ENCODE assay signal across 24 cellular contexts in the genomic region with DNA sequence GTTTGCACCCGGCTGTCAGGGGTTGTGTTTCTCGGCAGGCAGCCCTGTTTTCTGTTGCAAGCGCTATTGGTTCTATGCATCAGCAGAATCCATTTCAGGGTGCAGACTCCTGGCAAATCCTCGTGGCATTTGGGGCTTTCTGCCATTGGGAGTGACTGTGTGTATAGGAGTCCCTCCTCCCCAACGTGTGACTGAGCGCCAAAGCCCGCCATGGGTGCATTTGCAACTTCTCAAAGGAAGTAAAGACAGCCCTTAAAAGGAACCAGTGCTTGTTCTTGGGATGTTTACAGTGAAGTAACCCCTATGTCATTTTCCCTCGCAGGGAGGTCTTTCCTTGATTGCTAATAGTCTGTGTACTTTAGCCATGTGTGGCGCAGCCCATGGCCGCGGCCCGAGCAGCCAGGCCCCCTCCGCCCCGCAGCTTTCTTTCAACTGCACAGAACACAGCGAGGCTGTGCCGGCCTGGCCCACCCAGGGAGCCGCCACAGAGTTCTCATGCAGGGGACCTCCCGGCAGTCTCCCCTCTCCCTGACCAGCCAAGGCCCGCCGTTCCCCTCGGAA.
DNase-seq lines count a peak whose midpoint lies in the region; ATAC-seq and TF ChIP-seq lines count a peak whose summit lies in the region.
"Had no signal": no experiment of that assay in that cellular context is flagged by ENCODE, and none has a peak within 500 bp of the region (broad histone marks: within the 10 kb centered on the region; RNA-seq: fewer than 3 reads in every experiment).

No MANE protein-coding gene starts in this region.

- TF ChIP-seq CTCF in fibroblast of villous mesenchyme (IDR thresholded peaks at IDR 0.05; ENCODE audit: insufficient read depth, low read depth, low read length) (no peak), nephron progenitor cell (IDR thresholded peaks at IDR 0.05) (no peak), Caco-2 (IDR thresholded peaks at IDR 0.05; ENCODE audit: insufficient read depth in 1 of 2, low read depth in 1 of 2, low read length in 1 of 2, severe bottlenecking in 1 of 2, unreplicated experiment in 1 of 2) (no peak), omental fat pad (IDR thresholded peaks at IDR 0.05) (no peak)

- H3K27ac ChIP-seq in urinary bladder (ENCODE audit: low read depth) = peak overlapping the region; percentile 48
- H3K27ac ChIP-seq: parathyroid adenoma, RWPE1, VCaP had no signal

- WGBS in urinary bladder = 46% methylated on average over 21 of the region's 21 CpGs

- no peak overlapping the region for H3K4me3 ChIP-seq in fibroblast of villous mesenchyme (ENCODE audit: low read depth, low read length)
- no peak overlapping the region for H3K4me3 ChIP-seq in urinary bladder (ENCODE audit: low read depth, low read length)
- no peak overlapping the region for H3K4me3 ChIP-seq in Caco-2 (ENCODE audit: low read depth, low read length)

- no peaks in the 10 kb centered on the region for H3K36me3 Mint-ChIP-seq in activated CD8-positive, alpha-beta memory T cell treated with anti-CD3 and anti-CD28 coated beads, Interleukin-2, amount 10 ng/mL, durations not matched to agents 7 days and 5 days
- H3K36me3 Mint-ChIP-seq in nephron progenitor cell (ENCODE audit: low read depth) (peaks cover 5% of the 10 kb centered on the region), Caco-2 (ENCODE audit: insufficient read depth, unreplicated experiment) (peaks cover 5% of the 10 kb centered on the region)
- H3K36me3 Mint-ChIP-seq: CD4-positive, CD25-positive, alpha-beta regulatory T cell; naive B cell had no signal

- H3K27me3 Mint-ChIP-seq in activated CD8-positive, alpha-beta memory T cell treated with anti-CD3 and anti-CD28 coated beads, Interleukin-2, amount 10 ng/mL, durations not matched to agents 7 days and 5 days = peaks cover 9% of the 10 kb centered on the region
- H3K27me3 Mint-ChIP-seq in nephron progenitor cell (ENCODE audit: low read depth, poor library complexity) = peaks cover 27% of the 10 kb centered on the region
- no peaks in the 10 kb centered on the region for H3K27me3 Mint-ChIP-seq in Caco-2 (ENCODE audit: insufficient read depth, unreplicated experiment)
- H3K27me3 Mint-ChIP-seq: dendritic cell treated with granulocyte-macrophage colony-stimulating factor and Interleukin-4, amounts not matched to agents 40 ng/mL and 50 ng/mL, for 4 days had no signal

- H3K4me1 Mint-ChIP-seq in activated CD8-positive, alpha-beta memory T cell treated with anti-CD3 and anti-CD28 coated beads, Interleukin-2, amount 10 ng/mL, durations not matched to agents 7 days and 5 days = peaks cover under 1% of the 10 kb centered on the region
- H3K4me1 Mint-ChIP-seq in nephron progenitor cell (peaks cover 43% of the 10 kb centered on the region), Caco-2 (ENCODE audit: low read depth, unreplicated experiment) (no peaks in the 10 kb centered on the region)
- H3K4me1 Mint-ChIP-seq: CD4-positive, CD25-positive, alpha-beta regulatory T cell; naive B cell had no signal

- H3K36me3 ChIP-seq in urinary bladder (ENCODE audit: insufficient read depth) = no peaks in the 10 kb centered on the region
- no peaks in the 10 kb centered on the region for H3K36me3 ChIP-seq in Caco-2 (ENCODE audit: control insufficient read depth, insufficient read depth, low read length)

- H3K27ac Mint-ChIP-seq in activated CD8-positive, alpha-beta memory T cell treated with anti-CD3 and anti-CD28 coated beads, Interleukin-2, amount 10 ng/mL, durations not matched to agents 7 days and 5 days = no peak overlapping the region
- H3K27ac Mint-ChIP-seq in nephron progenitor cell (no peak overlapping the region), Caco-2 (ENCODE audit: unreplicated experiment) (no peak overlapping the region)
- H3K27ac Mint-ChIP-seq: activated CD4-positive, alpha-beta T cell treated with anti-CD3 and anti-CD28 coated beads, Interleukin-2, amount 10 ng/mL, durations not matched to agents 24 days and 14 days; activated T-helper 1 cell treated with anti-CD3 and anti-CD28 coated beads, Interleukin-12 subunit alpha, Interleukin-12 subunit beta, Interleukin-2, Interleukin-4 antibody, amounts not matched to agents 30 ng/mL and 10 ng/mL and 1 ng/mL, durations not matched to agents 14 hours and 24 hours and 36 hours; CD4-positive, CD25-positive, alpha-beta regulatory T cell; dendritic cell treated with granulocyte-macrophage colony-stimulating factor and Interleukin-4, amounts not matched to agents 40 ng/mL and 50 ng/mL, for 4 days had no signal

- no peak for ATAC-seq in activated CD8-positive, alpha-beta memory T cell treated with anti-CD3 and anti-CD28 coated beads, Interleukin-2, amount 10 ng/mL, durations not matched to agents 7 days and 5 days
- no peak for ATAC-seq in omental fat pad (ENCODE audit: low FRiP score)

- peak; percentile 44 for DNase-seq in activated CD8-positive, alpha-beta memory T cell treated with anti-CD3 and anti-CD28 coated beads for 24 hours
- no peak for DNase-seq in activated CD8-positive, alpha-beta memory T cell treated with anti-CD3 and anti-CD28 coated beads, Interleukin-2, amount 10 ng/mL, durations not matched to agents 7 days and 5 days
- peak; percentile 28 for DNase-seq in fibroblast of villous mesenchyme (ENCODE audit: low read depth)
- peak; percentile 27 for DNase-seq in nephron progenitor cell
- DNase-seq in Caco-2 = no peak
- no peak for DNase-seq in omental fat pad (ENCODE audit: low spot score)
- no peak for DNase-seq in activated T-cell treated with anti-CD3 and anti-CD28 coated beads for 4 hours
- DNase-seq: 8988T; activated CD4-positive, alpha-beta T cell treated with anti-CD3 and anti-CD28 coated beads, Interleukin-2, amount 10 ng/mL, durations not matched to agents 24 days and 14 days; activated naive CD4-positive, alpha-beta T cell treated with anti-CD3 and anti-CD28 coated beads, Interleukin-2, amount 50 U/mL, for 16 hours; anterior cingulate cortex; CD4-positive, CD25-positive, alpha-beta regulatory T cell; KG1; kidney glomerular epithelial cell; naive B cell; NCI-H2171; NCI-H510A treated with DMSO at 0.1 percent for 48 hours; trophoblast cell had no signal

- H3K4me1 ChIP-seq in urinary bladder (ENCODE audit: insufficient read depth) = no peaks in the 10 kb centered on the region
- no peaks in the 10 kb centered on the region for H3K4me1 ChIP-seq in Caco-2
- H3K4me1 ChIP-seq: parathyroid adenoma had no signal

- no peaks in the 10 kb centered on the region for H3K27me3 ChIP-seq in Caco-2 (replicated peaks; ENCODE audit: control insufficient read depth, insufficient read depth, low read length)

- H3K4me3 Mint-ChIP-seq in activated CD8-positive, alpha-beta memory T cell treated with anti-CD3 and anti-CD28 coated beads, Interleukin-2, amount 10 ng/mL, durations not matched to agents 7 days and 5 days = no peak overlapping the region
- H3K4me3 Mint-ChIP-seq in nephron progenitor cell = no peak overlapping the region
- H3K4me3 Mint-ChIP-seq in Caco-2 (ENCODE audit: unreplicated experiment) = no peak overlapping the region
- H3K4me3 Mint-ChIP-seq: activated CD4-positive, alpha-beta T cell treated with anti-CD3 and anti-CD28 coated beads, Interleukin-2, amount 10 ng/mL, durations not matched to agents 24 days and 14 days; activated T-helper 1 cell treated with anti-CD3 and anti-CD28 coated beads, Interleukin-12 subunit alpha, Interleukin-12 subunit beta, Interleukin-2, Interleukin-4 antibody, amounts not matched to agents 30 ng/mL and 10 ng/mL and 1 ng/mL, durations not matched to agents 14 hours and 24 hours and 36 hours; CD4-positive, CD25-positive, alpha-beta regulatory T cell; dendritic cell treated with granulocyte-macrophage colony-stimulating factor and Interleukin-4, amounts not matched to agents 40 ng/mL and 50 ng/mL, for 4 days; naive B cell had no signal

- H3K9me3 Mint-ChIP-seq in activated CD8-positive, alpha-beta memory T cell treated with anti-CD3 and anti-CD28 coated beads, Interleukin-2, amount 10 ng/mL, durations not matched to agents 7 days and 5 days (ENCODE audit: low read depth) = no peaks in the 10 kb centered on the region
- peaks cover 17% of the 10 kb centered on the region for H3K9me3 Mint-ChIP-seq in nephron progenitor cell
- peaks cover 3% of the 10 kb centered on the region for H3K9me3 Mint-ChIP-seq in Caco-2 (ENCODE audit: unreplicated experiment)
- H3K9me3 Mint-ChIP-seq: activated T-helper 1 cell treated with anti-CD3 and anti-CD28 coated beads, Interleukin-12 subunit alpha, Interleukin-12 subunit beta, Interleukin-2, Interleukin-4 antibody, amounts not matched to agents 30 ng/mL and 10 ng/mL and 1 ng/mL, durations not matched to agents 14 hours and 24 hours and 36 hours; dendritic cell treated with granulocyte-macrophage colony-stimulating factor and Interleukin-4, amounts not matched to agents 40 ng/mL and 50 ng/mL, for 4 days; naive B cell had no signal

- intact Hi-C loops in Caco-2 (cut with micrococcal nuclease; ENCODE audit: unreplicated experiment) = no loop called here

- no peaks in the 10 kb centered on the region for H3K9me3 ChIP-seq in Caco-2

- POLR2A ChIA-PET in Caco-2 (lab: Charles Lee) = no interaction called here

- BruUV-seq in Caco-2 (replicated peaks; lab: Mats Ljungman, UMichigan) = no TSS peak

- CTCF ChIA-PET in activated CD8-positive, alpha-beta memory T cell treated with anti-CD3 and anti-CD28 coated beads, Interleukin-2, amount 10 ng/mL, durations not matched to agents 7 days and 5 days (lab: Charles Lee) = interaction anchor here (0.6 kb wide), 1 partner anchor 47 kb away, joined by 3 read pairs; no protein-coding TSS in a partner anchor
- CTCF ChIA-PET in Caco-2 (lab: Charles Lee) = no interaction called here

Comparison
In these comparisons a context has a peak if more than half of its experiments do, and no peak if none do; other contexts are left out.
1. DNase-seq: peak in activated CD8-positive, alpha-beta memory T cell treated with anti-CD3 and anti-CD28 coated beads for 24 hours (single experiment), fibroblast of villous mesenchyme (single experiment) and nephron progenitor cell (single experiment); none in activated CD8-positive, alpha-beta memory T cell treated with anti-CD3 and anti-CD28 coated beads, Interleukin-2, amount 10 ng/mL, durations not matched to agents 7 days and 5 days (single experiment), Caco-2 (0 of 2), omental fat pad (single experiment) and activated T-cell treated with anti-CD3 and anti-CD28 coated beads for 4 hours (single experiment).